27 cellular contexts compared by ENCODE assay signal in genomic region chr15:29986946-29987345, GRCh38.
"Had no signal": no experiment of that assay in that cellular context is flagged by ENCODE, and none has a peak within 500 bp of the region (broad histone marks: within the 10 kb centered on the region; RNA-seq: fewer than 3 reads in every experiment).

No MANE protein-coding gene starts in this region.

- ATAC-seq: esophagus mucosa; heart left ventricle; left lung; naive thymus-derived CD8-positive, alpha-beta T cell; sciatic nerve; stimulated activated effector memory CD8-positive, alpha-beta T cell treated with anti-CD3 and anti-CD28 coated beads, Interleukin-12 subunit alpha, Interleukin-12 subunit beta, amount 100 ng/mL, for 72 hours; stimulated activated naive CD8-positive, alpha-beta T cell treated with anti-CD3 and anti-CD28 coated beads, Interleukin-15, Interleukin-2, amounts not matched to agents 100 U/mL and 50 U/mL, for 24 hours; upper lobe of right lung had no signal

- H3K27me3 ChIP-seq: left lung, right atrium auricular region, tibial nerve, vagina had no signal

- H3K36me3 Mint-ChIP-seq: naive thymus-derived CD8-positive, alpha-beta T cell; stimulated activated effector memory CD8-positive, alpha-beta T cell treated with anti-CD3 and anti-CD28 coated beads, Interleukin-12 subunit alpha, Interleukin-12 subunit beta, amount 100 ng/mL, for 72 hours had no signal

- FAIRE-seq: colon, kidney had no signal

- H3K4me1 Mint-ChIP-seq: endodermal cell; naive thymus-derived CD8-positive, alpha-beta T cell; stimulated activated effector memory CD8-positive, alpha-beta T cell treated with anti-CD3 and anti-CD28 coated beads, Interleukin-12 subunit alpha, Interleukin-12 subunit beta, amount 100 ng/mL, for 72 hours had no signal

- H3K27ac ChIP-seq: epithelial cell of prostate, heart left ventricle, hepatocyte, left lung, prostate gland, right atrium auricular region, thoracic aorta, tibial nerve, upper lobe of right lung, vagina had no signal

- H3K9me3 Mint-ChIP-seq: endodermal cell; nephron progenitor cell; stimulated activated effector memory CD8-positive, alpha-beta T cell treated with anti-CD3 and anti-CD28 coated beads, Interleukin-12 subunit alpha, Interleukin-12 subunit beta, amount 100 ng/mL, for 72 hours had no signal

- DNase-seq: effector CD8-positive, alpha-beta T cell; endodermal cell; foreskin melanocyte; heart left ventricle; kidney; left lung; mesenchymal stem cell; midbrain; naive thymus-derived CD8-positive, alpha-beta T cell; nephron progenitor cell; nucleus accumbens; stimulated activated CD4-positive, alpha-beta T cell treated with anti-CD3 and anti-CD28 coated beads, Interleukin-2, amount 100 ng/mL, for 24 hours; stimulated activated CD4-positive, alpha-beta T cell treated with anti-CD3 and anti-CD28 coated beads, Interleukin-4, amount 100 ng/mL, for 24 hours; stimulated activated naive CD8-positive, alpha-beta T cell treated with anti-CD3 and anti-CD28 coated beads, Interleukin-15, Interleukin-2, amounts not matched to agents 100 U/mL and 50 U/mL, for 24 hours; substantia nigra; upper lobe of right lung had no signal

- H3K4me3 Mint-ChIP-seq: endodermal cell; naive thymus-derived CD8-positive, alpha-beta T cell; nephron progenitor cell; stimulated activated effector memory CD8-positive, alpha-beta T cell treated with anti-CD3 and anti-CD28 coated beads, Interleukin-12 subunit alpha, Interleukin-12 subunit beta, amount 100 ng/mL, for 72 hours had no signal

- H3K4me3 ChIP-seq: heart left ventricle, hepatocyte, left lung, prostate gland, right atrium auricular region, thoracic aorta, tibial nerve, upper lobe of right lung, vagina had no signal

- H3K4me1 ChIP-seq: left lung, prostate gland, upper lobe of right lung, vagina had no signal

- H3K27ac Mint-ChIP-seq: endodermal cell; naive thymus-derived CD8-positive, alpha-beta T cell; nephron progenitor cell; stimulated activated effector memory CD8-positive, alpha-beta T cell treated with anti-CD3 and anti-CD28 coated beads, Interleukin-12 subunit alpha, Interleukin-12 subunit beta, amount 100 ng/mL, for 72 hours had no signal

- H3K4me2 ChIP-seq: hepatocyte had no signal

- H2AFZ ChIP-seq: hepatocyte had no signal

- H3K79me2 ChIP-seq: hepatocyte had no signal

- H3K36me3 ChIP-seq: heart left ventricle, left lung, prostate gland, right atrium auricular region, thoracic aorta, tibial nerve, upper lobe of right lung, vagina had no signal

- H3K9me3 ChIP-seq: left lung, prostate gland, right atrium auricular region, thoracic aorta, tibial nerve, upper lobe of right lung, vagina had no signal
